In the genomic region with DNA sequence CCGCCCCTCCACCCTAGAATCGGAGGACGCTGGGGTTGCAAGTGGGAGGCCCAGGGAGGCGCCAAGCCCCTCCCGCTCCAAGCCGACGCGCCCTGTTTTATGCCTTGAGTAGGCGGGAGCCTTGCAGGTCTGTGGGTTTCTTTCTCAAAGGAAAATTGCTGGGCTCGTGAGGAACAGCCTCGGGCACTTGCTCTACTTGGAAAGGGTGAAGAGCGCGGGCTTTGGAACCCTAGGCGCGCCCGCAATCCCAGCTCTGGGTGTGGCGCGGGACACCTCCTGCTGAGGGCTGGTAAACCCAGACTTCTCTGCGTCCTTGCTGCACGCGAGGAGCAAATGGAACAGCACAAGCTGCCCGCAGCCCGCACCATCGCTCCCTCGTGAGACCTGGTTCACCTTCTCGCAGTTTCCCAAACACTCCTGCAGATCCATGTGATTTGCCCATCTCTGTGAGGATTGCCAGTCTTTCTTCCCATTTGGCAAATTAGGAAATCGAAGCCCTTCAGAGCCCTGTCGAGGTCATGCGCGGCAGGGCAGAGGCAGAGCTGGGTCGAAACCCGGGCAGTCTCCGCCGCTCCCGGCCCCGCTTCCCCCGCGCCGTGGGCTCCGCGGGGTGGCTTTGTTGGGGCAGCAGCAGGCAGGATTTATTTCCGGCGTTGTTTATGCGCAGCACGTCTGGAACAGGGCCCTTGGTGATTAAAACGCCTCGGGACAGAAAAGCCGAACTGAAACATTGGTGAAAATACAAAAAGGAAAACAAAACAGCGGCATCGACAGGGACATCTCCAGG, we compare ENCODE assay signal across 19 cellular contexts.
DNase-seq lines count a peak whose midpoint lies in the region; ATAC-seq and TF ChIP-seq lines count a peak whose summit lies in the region.
"Had no signal": no experiment of that assay in that cellular context is flagged by ENCODE, and none has a peak within 500 bp of the region (broad histone marks: within the 10 kb centered on the region; RNA-seq: fewer than 3 reads in every experiment).

No MANE protein-coding gene starts in this region.

- no peaks in the 10 kb centered on the region for H3K36me3 Mint-ChIP-seq in GM23338 (ENCODE audit: low read depth)
- no peaks in the 10 kb centered on the region for H3K36me3 Mint-ChIP-seq in neural crest cell (ENCODE audit: low read depth)
- H3K36me3 Mint-ChIP-seq in activated T-helper 2 cell treated with anti-CD3 and anti-CD28 coated beads, Interferon-gamma antibody, Interleukin-2, Interleukin-4, amounts not matched to agents 10 μg/mL and 5 μg/mL and 100 μg/mL, durations not matched to agents 14 hours and 24 hours and 36 hours (ENCODE audit: low read depth): no peaks in the 10 kb centered on the region

- H3K4me2 ChIP-seq in GM23338 (peak overlapping the region; percentile 93), PC-3 (ENCODE audit: low read length) (no peak overlapping the region)
- H3K4me2 ChIP-seq: BLaER1 treated with 17β-estradiol and CSF1 and Interleukin-3, amounts not matched to agents 10 nM and 100 nM had no signal

- H3K4me3 Mint-ChIP-seq in GM23338 (peak overlapping the region; percentile 65), neural crest cell (peak overlapping the region; percentile 33)
- no peak overlapping the region for H3K4me3 Mint-ChIP-seq in activated T-helper 2 cell treated with anti-CD3 and anti-CD28 coated beads, Interferon-gamma antibody, Interleukin-2, Interleukin-4, amounts not matched to agents 10 μg/mL and 5 μg/mL and 100 μg/mL, durations not matched to agents 14 hours and 24 hours and 36 hours (ENCODE audit: low read depth)
- H3K4me3 Mint-ChIP-seq: naive thymus-derived CD4-positive, alpha-beta T cell; T-helper 17 cell had no signal

- peaks cover 4% of the 10 kb centered on the region; the same call in 1 of the 2 replicates for H4K20me1 ChIP-seq in GM23338 (replicated peaks; ENCODE audit: insufficient read depth)
- no peaks in the 10 kb centered on the region for H4K20me1 ChIP-seq in PC-3 (ENCODE audit: low read length)
- H4K20me1 ChIP-seq: BLaER1 treated with 17β-estradiol and CSF1 and Interleukin-3, amounts not matched to agents 10 nM and 100 nM had no signal

- peak overlapping the region; percentile 56 for H3K9ac ChIP-seq in endocrine pancreas (ENCODE audit: control insufficient read depth, insufficient read depth, low read length)
- H3K9ac ChIP-seq in PC-3 (ENCODE audit: low read length): no peak overlapping the region
- H3K9ac ChIP-seq: BLaER1 treated with 17β-estradiol and CSF1 and Interleukin-3, amounts not matched to agents 10 nM and 100 nM; GM23248 had no signal

- H3K27ac ChIP-seq in GM23338 (ENCODE audit: low read depth) (no peak overlapping the region), lower lobe of right lung (no peak overlapping the region), PC-3 (ENCODE audit: low read length) (no peak overlapping the region)
- H3K27ac ChIP-seq: BLaER1 treated with 17β-estradiol and CSF1 and Interleukin-3, amounts not matched to agents 10 nM and 100 nM; GM23248; HL-60; sigmoid colon had no signal

- H2AFZ ChIP-seq in GM23338 (peak overlapping the region; percentile 99), PC-3 (ENCODE audit: low read length) (no peak overlapping the region)
- H2AFZ ChIP-seq: GM23248 had no signal

- DNase-seq in GM23338 (ENCODE audit: low spot score) (peak; percentile 60), NCI-H2227 treated with DMSO at 0.1 percent for 48 hours (lab: John Stamatoyannopoulos, UW) (peak; percentile 20), neural crest cell (ENCODE audit: low read depth, low spot score) (no peak), NCI-H2029 treated with DMSO at 0.1 percent for 48 hours (lab: John Stamatoyannopoulos, UW) (no peak), lower lobe of right lung (no peak), PC-3 (no peak)
- DNase-seq in activated T-helper 2 cell treated with anti-CD3 and anti-CD28 coated beads, Interferon-gamma antibody, Interleukin-2, Interleukin-4, amounts not matched to agents 10 μg/mL and 5 μg/mL and 100 μg/mL, durations not matched to agents 14 hours and 24 hours and 36 hours (ENCODE audit: low spot score): no peak
- DNase-seq: activated CD4-positive, alpha-beta T cell treated with anti-CD3 and anti-CD28 coated beads for 1 hour; EL; foreskin fibroblast; GM23248; naive thymus-derived CD4-positive, alpha-beta T cell; NCI-H446 treated with DMSO at 0.1 percent for 48 hours; sigmoid colon; stimulated activated naive CD8-positive, alpha-beta T cell treated with anti-CD3 and anti-CD28 coated beads, Interleukin-15, Interleukin-2, amounts not matched to agents 100 U/mL and 50 U/mL, for 24 hours; T-helper 17 cell had no signal

- no TSS peak for BruUV-seq in PC-3 (replicated peaks; lab: Mats Ljungman, UMichigan)

- H3F3A ChIP-seq in GM23338 (replicated peaks; ENCODE audit: low read depth): no peaks in the 10 kb centered on the region
- H3F3A ChIP-seq in PC-3 (ENCODE audit: low read length, unreplicated experiment): no peaks in the 10 kb centered on the region

- H3K36me3 ChIP-seq in GM23338 (ENCODE audit: insufficient read depth) (peaks cover 2% of the 10 kb centered on the region; the same call in 1 of the 2 replicates), endocrine pancreas (ENCODE audit: control insufficient read depth, insufficient read depth, low read length) (no peaks in the 10 kb centered on the region), lower lobe of right lung (no peaks in the 10 kb centered on the region), PC-3 (ENCODE audit: low read depth, low read length) (no peaks in the 10 kb centered on the region)
- H3K36me3 ChIP-seq: BLaER1 treated with 17β-estradiol and CSF1 and Interleukin-3, amounts not matched to agents 10 nM and 100 nM; sigmoid colon had no signal

- H3K27me3 Mint-ChIP-seq in GM23338 (ENCODE audit: insufficient read depth, low read depth, poor library complexity) (peaks cover 6% of the 10 kb centered on the region), neural crest cell (ENCODE audit: low read depth) (peaks cover 17% of the 10 kb centered on the region)
- H3K27me3 Mint-ChIP-seq in activated T-helper 2 cell treated with anti-CD3 and anti-CD28 coated beads, Interferon-gamma antibody, Interleukin-2, Interleukin-4, amounts not matched to agents 10 μg/mL and 5 μg/mL and 100 μg/mL, durations not matched to agents 14 hours and 24 hours and 36 hours (ENCODE audit: low read depth): peaks cover 40% of the 10 kb centered on the region

- H3K4me3 ChIP-seq in GM23338 (peak overlapping the region; percentile 69), endocrine pancreas (ENCODE audit: control insufficient read depth, insufficient read depth, low read length) (peak overlapping the region; percentile 19), lower lobe of right lung (no peak overlapping the region), PC-3 (ENCODE audit: low read length) (no peak overlapping the region)
- H3K4me3 ChIP-seq: BLaER1 treated with 17β-estradiol and CSF1 and Interleukin-3, amounts not matched to agents 10 nM and 100 nM; GM23248; sigmoid colon had no signal

- peak; percentile 78 for ATAC-seq in GM23338
- ATAC-seq in lower lobe of right lung: no peak
- ATAC-seq in PC-3: no peak
- ATAC-seq: naive thymus-derived CD4-positive, alpha-beta T cell; stimulated activated naive CD8-positive, alpha-beta T cell treated with anti-CD3 and anti-CD28 coated beads, Interleukin-15, Interleukin-2, amounts not matched to agents 100 U/mL and 50 U/mL, for 24 hours; T-helper 17 cell had no signal

- H3K9me3 ChIP-seq in endocrine pancreas (ENCODE audit: control insufficient read depth, low read length): no peaks in the 10 kb centered on the region
- H3K9me3 ChIP-seq in lower lobe of right lung: no peaks in the 10 kb centered on the region
- no peaks in the 10 kb centered on the region for H3K9me3 ChIP-seq in PC-3 (ENCODE audit: low read length)
- H3K9me3 ChIP-seq: sigmoid colon had no signal

- TF ChIP-seq CTCF in GM23338 (conservative IDR thresholded peaks at IDR 0.05; ENCODE audit: low read depth in 2 of 2) (no peak), neural crest cell (conservative IDR thresholded peaks at IDR 0.05) (no peak), lower lobe of right lung (IDR thresholded peaks at IDR 0.05) (no peak), PC-3 (conservative IDR thresholded peaks at IDR 0.05; ENCODE audit: low read depth, low read length) (no peak)

- H3K27ac Mint-ChIP-seq in GM23338 (no peak overlapping the region), neural crest cell (ENCODE audit: unreplicated experiment) (no peak overlapping the region)
- no peak overlapping the region for H3K27ac Mint-ChIP-seq in activated T-helper 2 cell treated with anti-CD3 and anti-CD28 coated beads, Interferon-gamma antibody, Interleukin-2, Interleukin-4, amounts not matched to agents 10 μg/mL and 5 μg/mL and 100 μg/mL, durations not matched to agents 14 hours and 24 hours and 36 hours
- H3K27ac Mint-ChIP-seq: naive thymus-derived CD4-positive, alpha-beta T cell; T-helper 17 cell had no signal

- H3K4me1 Mint-ChIP-seq in GM23338 (peaks cover 3% of the 10 kb centered on the region), neural crest cell (peaks cover 18% of the 10 kb centered on the region)
- no peaks in the 10 kb centered on the region for H3K4me1 Mint-ChIP-seq in activated T-helper 2 cell treated with anti-CD3 and anti-CD28 coated beads, Interferon-gamma antibody, Interleukin-2, Interleukin-4, amounts not matched to agents 10 μg/mL and 5 μg/mL and 100 μg/mL, durations not matched to agents 14 hours and 24 hours and 36 hours (ENCODE audit: low read depth)
- H3K4me1 Mint-ChIP-seq: naive thymus-derived CD4-positive, alpha-beta T cell; T-helper 17 cell had no signal

- H3K4me1 ChIP-seq in GM23338 (ENCODE audit: insufficient read depth) (peaks cover 11% of the 10 kb centered on the region; the same call in 1 of the 2 replicates), endocrine pancreas (ENCODE audit: control insufficient read depth, insufficient read depth, low read length) (no peaks in the 10 kb centered on the region), lower lobe of right lung (no peaks in the 10 kb centered on the region), PC-3 (ENCODE audit: insufficient read depth, low read length) (no peaks in the 10 kb centered on the region)

- H3K79me2 ChIP-seq in GM23338 (replicated peaks; ENCODE audit: insufficient read depth) (no peaks in the 10 kb centered on the region), PC-3 (ENCODE audit: low read length) (no peaks in the 10 kb centered on the region)

- CTCF ChIA-PET in PC-3 (lab: Charles Lee): no interaction called here

- POLR2A ChIA-PET in PC-3 (lab: Charles Lee; ENCODE audit: unreplicated experiment): no interaction called here

- intact Hi-C loops in activated T-helper 2 cell treated with anti-CD3 and anti-CD28 coated beads, Interferon-gamma antibody, Interleukin-2, Interleukin-4, amounts not matched to agents 10 μg/mL and 5 μg/mL and 100 μg/mL, durations not matched to agents 14 hours and 24 hours and 36 hours (cut with micrococcal nuclease): no loop called here
- intact Hi-C loops in lower lobe of right lung (cut with DNase I): no loop called here
- intact Hi-C loops in PC-3 (cut with micrococcal nuclease): no loop called here

- H3K27me3 ChIP-seq in GM23338 (ENCODE audit: insufficient read depth): peaks cover 32% of the 10 kb centered on the region
- H3K27me3 ChIP-seq in endocrine pancreas (ENCODE audit: control insufficient read depth, insufficient read depth, low read length): no peaks in the 10 kb centered on the region
- H3K27me3 ChIP-seq in lower lobe of right lung (ENCODE audit: low read depth): peaks cover 48% of the 10 kb centered on the region
- no peaks in the 10 kb centered on the region for H3K27me3 ChIP-seq in PC-3 (ENCODE audit: low read length)
- H3K27me3 ChIP-seq: BLaER1 treated with 17β-estradiol and CSF1 and Interleukin-3, amounts not matched to agents 10 nM and 100 nM had no signal

- H3K9me3 Mint-ChIP-seq in GM23338 (peaks cover 2% of the 10 kb centered on the region), neural crest cell (no peaks in the 10 kb centered on the region)
- H3K9me3 Mint-ChIP-seq in activated T-helper 2 cell treated with anti-CD3 and anti-CD28 coated beads, Interferon-gamma antibody, Interleukin-2, Interleukin-4, amounts not matched to agents 10 μg/mL and 5 μg/mL and 100 μg/mL, durations not matched to agents 14 hours and 24 hours and 36 hours: peaks cover under 1% of the 10 kb centered on the region

- H3K9me2 ChIP-seq in GM23338 (ENCODE audit: insufficient read depth): no peaks in the 10 kb centered on the region
- H3K9me2 ChIP-seq in PC-3 (replicated peaks; ENCODE audit: low read length): no peaks in the 10 kb centered on the region

Comparison
In these comparisons a context has a peak if more than half of its experiments do, and no peak if none do; other contexts are left out.
1. DNase-seq: peak in GM23338 (single experiment) and NCI-H2227 treated with DMSO at 0.1 percent for 48 hours (single experiment); none in neural crest cell (single experiment), activated T-helper 2 cell treated with anti-CD3 and anti-CD28 coated beads, Interferon-gamma antibody, Interleukin-2, Interleukin-4, amounts not matched to agents 10 μg/mL and 5 μg/mL and 100 μg/mL, durations not matched to agents 14 hours and 24 hours and 36 hours (single experiment), NCI-H2029 treated with DMSO at 0.1 percent for 48 hours (single experiment), lower lobe of right lung (single experiment) and PC-3 (single experiment).
2. H3K4me3 ChIP-seq: peak in GM23338 (single experiment) and endocrine pancreas (single experiment); none in lower lobe of right lung (single experiment) and PC-3 (single experiment).